17 cellular contexts compared by ENCODE assay signal in genomic region chr15:92392966-92393286, GRCh38. TPM values are rescaled to one million over a fixed set of nuclear protein-coding genes. Genes with fewer than 3 reads are reported as not detected.
A peak's percentile ranks its signal among the peaks of the same experiment; 100 is the strongest.
DNase-seq lines count a peak whose midpoint lies in the region; ATAC-seq and TF ChIP-seq lines count a peak whose summit lies in the region.
"Had no signal": no experiment of that assay in that cellular context is flagged by ENCODE, and none has a peak within 500 bp of the region (broad histone marks: within the 10 kb centered on the region; RNA-seq: fewer than 3 reads in every experiment).

No MANE protein-coding gene starts in this region.

- DNase-seq in GM23338 (ENCODE audit: low spot score) (peak; percentile 33), SK-N-DZ (ENCODE audit: low spot score) (peak; percentile 41), dedifferentiated amniotic fluid mesenchymal stem cell (ENCODE audit: extremely low spot score) (no peak), left colon (no peak)
- DNase-seq: effector memory CD8-positive, alpha-beta T cell; EL; PC-3; spleen had no signal

- peak overlapping the region; percentile 99 for H2AFZ ChIP-seq in GM23338
- peak overlapping the region; percentile 71 for H2AFZ ChIP-seq in neuron (ENCODE audit: low read depth, low read length)

- H3K9me2 ChIP-seq in GM23338 (ENCODE audit: insufficient read depth) = no peaks in the 10 kb centered on the region

- peak overlapping the region; percentile 81 for H3K4me3 Mint-ChIP-seq in GM23338
- H3K4me3 Mint-ChIP-seq: effector memory CD8-positive, alpha-beta T cell had no signal

- H3K4me1 ChIP-seq in GM23338 (ENCODE audit: insufficient read depth) = peaks cover 19% of the 10 kb centered on the region; the same call in 1 of the 2 replicates
- H3K4me1 ChIP-seq in neuron (ENCODE audit: insufficient read depth, low read length) = peaks cover 19% of the 10 kb centered on the region
- H3K4me1 ChIP-seq: SJCRH30 had no signal

- H3K4me2 ChIP-seq in GM23338 = peak overlapping the region; percentile 97

- H3K27ac Mint-ChIP-seq in GM23338 = no peak overlapping the region
- H3K27ac Mint-ChIP-seq: effector memory CD8-positive, alpha-beta T cell; T-helper 2 cell treated with Interferon-gamma antibody and Interleukin-4, amounts not matched to agents 5 μg/mL and 100 μg/mL, for 36 hours had no signal

- H3K36me3 Mint-ChIP-seq in GM23338 (ENCODE audit: low read depth) = no peaks in the 10 kb centered on the region; the same call in 2 of the 3 replicates

- intact Hi-C loops in left colon (cut with DNase I, micrococcal nuclease) = no loop called here

- H3K4me3 ChIP-seq in GM23338 = peak overlapping the region; percentile 96
- H3K4me3 ChIP-seq in iPS-11a (ENCODE audit: low read depth, low read length) = peak overlapping the region; percentile 63
- peak overlapping the region; percentile 98 for H3K4me3 ChIP-seq in neuron (ENCODE audit: low read length)
- H3K4me3 ChIP-seq: spleen had no signal

- H3K27ac ChIP-seq in GM23338 (ENCODE audit: low read depth) = no peak overlapping the region
- H3K27ac ChIP-seq: SJCRH30, spleen, suprapubic skin had no signal

- H3K4me1 Mint-ChIP-seq in GM23338 = peaks cover 26% of the 10 kb centered on the region

- no peaks in the 10 kb centered on the region; the same call in 2 of the 3 replicates for H3K9me3 Mint-ChIP-seq in GM23338
- H3K9me3 Mint-ChIP-seq: effector memory CD8-positive, alpha-beta T cell; T-helper 2 cell treated with Interferon-gamma antibody and Interleukin-4, amounts not matched to agents 5 μg/mL and 100 μg/mL, for 36 hours had no signal

- 0 out of 2 replicates have a peak, but pooled peaks cover 4% of the 10 kb centered on the region for H3F3A ChIP-seq in GM23338 (replicated peaks; ENCODE audit: low read depth)

- H3K27me3 ChIP-seq in GM23338 (ENCODE audit: insufficient read depth) = peaks cover 57% of the 10 kb centered on the region
- no peaks in the 10 kb centered on the region for H3K27me3 ChIP-seq in neuron (ENCODE audit: insufficient read depth, low read length)

- H4K20me1 ChIP-seq in GM23338 (replicated peaks; ENCODE audit: insufficient read depth) = no peaks in the 10 kb centered on the region

- no peaks in the 10 kb centered on the region for H3K79me2 ChIP-seq in GM23338 (replicated peaks; ENCODE audit: insufficient read depth)

- H3K9me3 ChIP-seq in neuron (ENCODE audit: low read length) = no peaks in the 10 kb centered on the region
- H3K9me3 ChIP-seq: SJCRH30, spleen, suprapubic skin had no signal

- H3K36me3 ChIP-seq in GM23338 (ENCODE audit: insufficient read depth) (no peaks in the 10 kb centered on the region; the same call in 1 of the 2 replicates), neuron (ENCODE audit: insufficient read depth, low read length) (peaks cover 11% of the 10 kb centered on the region)
- H3K36me3 ChIP-seq: SJCRH30, spleen, suprapubic skin had no signal

- peak; percentile 1; the same call in 2 of the 3 replicates for ATAC-seq in GM23338
- ATAC-seq in left colon = no peak
- no peak for ATAC-seq in HG03342 (IDR thresholded peaks at IDR 0.05; ENCODE audit: unreplicated experiment)
- no peak for ATAC-seq in HG03432 (IDR thresholded peaks at IDR 0.05; ENCODE audit: unreplicated experiment)
- ATAC-seq: activated CD4-positive, CD25-positive, alpha-beta regulatory T cell treated with anti-CD3 and anti-CD28 coated beads, Interleukin-2, amount 50 U/mL, for 24 hours; effector memory CD8-positive, alpha-beta T cell; PC-3 had no signal

- peaks cover 52% of the 10 kb centered on the region for H3K27me3 Mint-ChIP-seq in GM23338 (ENCODE audit: insufficient read depth, low read depth, poor library complexity)

- no peak for TF ChIP-seq CTCF in GM23338 (conservative IDR thresholded peaks at IDR 0.05; ENCODE audit: low read depth in 2 of 2)

TF ChIP-seq in GM23338, 12 proteins besides CTCF, POLR2A, EP300 and RAD21:
- no peak for TF ChIP-seq JUNB (IDR thresholded peaks at IDR 0.05; ENCODE audit: unreplicated experiment)
- TF ChIP-seq NANOG (IDR thresholded peaks at IDR 0.05; ENCODE audit: borderline replicate concordance) = no peak
- TF ChIP-seq ZNF114 (CRISPR knock-in tag; IDR thresholded peaks at IDR 0.05) = no peak
- TF ChIP-seq REST (IDR thresholded peaks at IDR 0.05; ENCODE audit: unreplicated experiment) = no peak
- TF ChIP-seq EZH2 (IDR thresholded peaks at IDR 0.05; ENCODE audit: low read depth, unreplicated experiment) = peak; percentile 71
- no peak for TF ChIP-seq CREB1 (CRISPR knock-in tag; IDR thresholded peaks at IDR 0.05; ENCODE audit: low read depth)

RNA-seq across cellular contexts. Expression of gene ST8SIA2, which starts 0.8 kb away (rescaled TPM):
- 1.2 and 2.0 TPM in 2 replicates for total RNA-seq in GM23338 (2014; rRNA removed; shearing (Covaris generic))
- polyA plus RNA-seq in GM23338 (2016; fragmentation: Nextera tagmentation; extraction: Ambion mirVana) = 0.66 and 0.90 TPM in 2 replicates
- 33.5 and 54.4 TPM in 2 replicates for polyA plus RNA-seq in SK-N-DZ (2014; cell fraction: cytosol; rRNA removed)
- 26.7 and 46.1 TPM in 2 replicates for polyA plus RNA-seq in SK-N-DZ (2014; cell fraction: nucleus; rRNA removed)
- total RNA-seq in left colon = under 1 TPM; 0.73 to 0.81 TPM
- total RNA-seq: activated CD8-positive, alpha-beta memory T cell treated with anti-CD3 and anti-CD28 coated beads for 36 hours; PC-3; spleen; suprapubic skin had no signal
- polyA plus RNA-seq: spleen had no signal

Comparison
In these comparisons a context has a peak if more than half of its experiments do, and no peak if none do; other contexts are left out.
1. DNase-seq: peak in GM23338 (single experiment) and SK-N-DZ (single experiment); none in dedifferentiated amniotic fluid mesenchymal stem cell (single experiment) and left colon (0 of 2).
2. Peak in every context shown above with its lines, with median percentiles within 50 percentile points of each other: H3K4me3 ChIP-seq.